25 cellular contexts compared by ENCODE assay signal in genomic region chr18:76643199-76643598, GRCh38.
"Had no signal": no experiment of that assay in that cellular context is flagged by ENCODE, and none has a peak within 500 bp of the region (broad histone marks: within the 10 kb centered on the region; RNA-seq: fewer than 3 reads in every experiment).

No MANE protein-coding gene starts in this region.

- ATAC-seq: effector memory CD8-positive, alpha-beta T cell; esophagus mucosa; gastrocnemius medialis; heart right ventricle; left cardiac atrium; left lung; left ventricle myocardium superior; lower lobe of right lung; mucosa of descending colon had no signal

- FAIRE-seq: islet of Langerhans, keratinocyte had no signal

- H3K4me3 ChIP-seq: colonic mucosa, esophagus squamous epithelium, gastrocnemius medialis, heart right ventricle, left lung, lower lobe of right lung, mucosa of descending colon had no signal

- H3K27ac ChIP-seq: colonic mucosa, epithelial cell of prostate, esophagus squamous epithelium, gastrocnemius medialis, heart right ventricle, left lung, lower lobe of right lung had no signal

- H3K9me3 ChIP-seq: colonic mucosa, esophagus squamous epithelium, gastrocnemius medialis, heart right ventricle, left lung, lower lobe of right lung, mucosa of descending colon had no signal

- H3K27me3 ChIP-seq: colonic mucosa, esophagus squamous epithelium, gastrocnemius medialis, left lung had no signal

- H3K4me3 Mint-ChIP-seq: dendritic cell treated with granulocyte-macrophage colony-stimulating factor and Interleukin-4, amounts not matched to agents 40 ng/mL and 50 ng/mL, for 4 days; effector memory CD8-positive, alpha-beta T cell; endodermal cell; mesothelial cell of epicardium had no signal

- H3K4me1 ChIP-seq: colonic mucosa, esophagus squamous epithelium, gastrocnemius medialis, heart right ventricle, lower lobe of right lung had no signal

- H3K27ac Mint-ChIP-seq: dendritic cell treated with granulocyte-macrophage colony-stimulating factor and Interleukin-4, amounts not matched to agents 40 ng/mL and 50 ng/mL, for 4 days; effector memory CD8-positive, alpha-beta T cell; endodermal cell; mesothelial cell of epicardium had no signal

- H3K4me1 Mint-ChIP-seq: endodermal cell, mesothelial cell of epicardium had no signal

- H3K9me3 Mint-ChIP-seq: dendritic cell treated with granulocyte-macrophage colony-stimulating factor and Interleukin-4, amounts not matched to agents 40 ng/mL and 50 ng/mL, for 4 days; effector memory CD8-positive, alpha-beta T cell had no signal

- H3K36me3 ChIP-seq: colonic mucosa, esophagus squamous epithelium, gastrocnemius medialis, heart right ventricle, left lung, lower lobe of right lung had no signal

- DNase-seq: colonic mucosa; cortex of kidney; effector CD8-positive, alpha-beta T cell; effector memory CD8-positive, alpha-beta T cell; endodermal cell; erythroblast; esophagus squamous epithelium; foreskin melanocyte; gastrocnemius medialis; glutamatergic neuron; head of caudate nucleus; heart right ventricle; hippocampal formation; left cardiac atrium; left lung; left ventricle myocardium superior; lower lobe of right lung; mesenchymal stem cell; mucosa of descending colon had no signal
